Comparison of ENCODE assay signal across 8 cellular contexts in genomic region chr1:185734929-185735666, GRCh38. TPM values are rescaled to one million over a fixed set of nuclear protein-coding genes. Genes with fewer than 3 reads are reported as not detected.
DNase-seq lines count a peak whose midpoint lies in the region; ATAC-seq, FAIRE-seq and TF ChIP-seq lines count a peak whose summit lies in the region.

No MANE protein-coding gene starts in this region.

- FAIRE-seq in H1 (lab: Jason Lieb, UNC): peak; percentile 32

- H3K79me2 ChIP-seq in H1 (ENCODE audit: control insufficient read depth in 1 of 2, insufficient read depth in 2 of 2, low read length in 2 of 2): no peaks in the 10 kb centered on the region

- DNase-seq in CD4-positive, alpha-beta T cell: no peak
- DNase-seq in H1 (ENCODE audit: low read depth in 1 of 2, low spot score in 2 of 2) (no peak), nephron progenitor cell (no peak), GF-D8 (lab: John Stamatoyannopoulos, UW) (no peak), NAMALWA (ENCODE audit: low spot score) (no peak)

- no peak overlapping the region for H3K4ac ChIP-seq in H1 (replicated peaks; ENCODE audit: insufficient read length, low read depth, low read length)

- H2BK12ac ChIP-seq in H1 (ENCODE audit: low read depth, low read length): no peak overlapping the region

- peaks cover 17% of the 10 kb centered on the region for H3K4me1 Mint-ChIP-seq in CD4-positive, alpha-beta T cell (ENCODE audit: low read depth)
- peaks cover 49% of the 10 kb centered on the region for H3K4me1 Mint-ChIP-seq in nephron progenitor cell

- CTCF ChIA-PET in CD4-positive, alpha-beta T cell (lab: Charles Lee): no interaction called here
- CTCF ChIA-PET in H1 (lab: Charles Lee; ENCODE audit: partially characterized antibody): interaction anchor here (1.6 to 3.2 kb wide), 4 partner anchors 15 to 477 kb away, joined by 4 to 40 read pairs (median 8); no protein-coding TSS in a partner anchor

- H3K9me3 ChIP-seq in CD4-positive, alpha-beta T cell (ENCODE audit: control insufficient read depth, low read length): peaks cover 18% of the 10 kb centered on the region
- no peaks in the 10 kb centered on the region for H3K9me3 ChIP-seq in HUES64 (ENCODE audit: insufficient read depth, low read depth, low read length)
- no peaks in the 10 kb centered on the region for H3K9me3 ChIP-seq in H1 (ENCODE audit: insufficient read depth in 2 of 2, low read depth in 1 of 2, low read length in 1 of 2)

- H3K9ac ChIP-seq in HUES64 (ENCODE audit: low read depth, low read length) (peak overlapping the region; percentile 67; the same call in 1 of the 2 replicates), H1 (replicated peaks in 1 of 4; ENCODE audit: extremely low read depth in 1 of 4, low read depth in 3 of 4, low read length in 3 of 4) (peak overlapping the region in 1 of 4 experiments; percentile 43; a peak in 1 of 7 replicates)

- no peak overlapping the region for H2AK5ac ChIP-seq in H1 (ENCODE audit: low read depth, low read length)

- peak overlapping the region; percentile 78 for H3K4me2 ChIP-seq in H1 (ENCODE audit: insufficient read depth in 1 of 2, low read depth in 2 of 2, low read length in 2 of 2)

- POLR2A ChIA-PET in CD4-positive, alpha-beta T cell (lab: Charles Lee): no interaction called here
- POLR2A ChIA-PET in H1 (lab: Charles Lee; ENCODE audit: partially characterized antibody): interaction anchor here (1.0 kb wide), 1 partner anchor 8 kb away, joined by 3 read pairs; no protein-coding TSS in a partner anchor

- H3K23ac ChIP-seq in H1 (ENCODE audit: insufficient read length): no peak overlapping the region

- no peak overlapping the region for H3K14ac ChIP-seq in H1 (ENCODE audit: insufficient read length)

- H3K27ac Mint-ChIP-seq in CD4-positive, alpha-beta T cell: no peak overlapping the region
- peak overlapping the region; percentile 98 for H3K27ac Mint-ChIP-seq in nephron progenitor cell

- H3K4me3 Mint-ChIP-seq in CD4-positive, alpha-beta T cell: peak overlapping the region; percentile 49
- H3K4me3 Mint-ChIP-seq in nephron progenitor cell: peak overlapping the region; percentile 94

- H3K4me1 ChIP-seq in HUES64 (ENCODE audit: insufficient read depth, low read length) (peaks cover 11% of the 10 kb centered on the region), H1 (replicated peaks in 1 of 4; ENCODE audit: control insufficient read depth in 3 of 4, insufficient read depth in 4 of 4, low read length in 3 of 4) (peaks cover 2 to 6% (median 4%) of the 10 kb centered on the region in 4 experiments; a peak in 6 of 7 replicates)

- no peak overlapping the region for H4K91ac ChIP-seq in H1 (replicated peaks; ENCODE audit: insufficient read length, low read length)

- TF ChIP-seq POLR2A in H1 (IDR thresholded peaks at IDR 0.05; ENCODE audit: control extremely low read depth in 1 of 2, low read depth in 2 of 2, low read length in 2 of 2): no peak

- no peak overlapping the region for H2BK5ac ChIP-seq in H1 (ENCODE audit: low read depth, low read length)

- H3K4me3 ChIP-seq in HUES64 (ENCODE audit: low read length): peak overlapping the region; percentile 69
- H3K4me3 ChIP-seq in H1 (ENCODE audit: extremely low read depth in 1 of 4, insufficient read depth in 2 of 4, low read depth in 3 of 4, low read length in 4 of 4): peak overlapping the region; percentile 58 to 81 (median 68); a peak in 7 of 8 replicates

- no peak overlapping the region for H3K27ac ChIP-seq in CD4-positive, alpha-beta T cell (ENCODE audit: low read depth, low read length)
- H3K27ac ChIP-seq in HUES64 (ENCODE audit: low read depth, low read length) (no peak overlapping the region), H1 (ENCODE audit: low read depth, low read length) (no peak overlapping the region)

- WGBS in HUES64: 60% methylated on average over 9 of the region's 9 CpGs
- WGBS in H1 (ENCODE audit: extremely low coverage in 1 of 2, insufficient coverage in 1 of 2, insufficient read length in 1 of 2, insufficient replicate concordance in 2 of 2, low coverage in 1 of 2, low lambda C conversion rate in 2 of 2, missing lambda C conversion rate in 1 of 2), 2 experiments: 55% methylated on average over 9 of the region's 9 CpGs; no CpG with 5 or more reads in 1 of the 2 experiments

- H2AFZ ChIP-seq in H1 (ENCODE audit: low read length): peak overlapping the region; percentile 76; the same call in 1 of the 2 replicates

- H3K23me2 ChIP-seq in H1 (ENCODE audit: low read depth, low read length): peaks cover 3% of the 10 kb centered on the region; the same call in 1 of the 2 replicates

- no peak for TF ChIP-seq EP300 in H1 (IDR thresholded peaks at IDR 0.05; ENCODE audit: borderline replicate concordance in 1 of 2, low read depth in 2 of 2, low read length in 2 of 2)

- H4K8ac ChIP-seq in H1 (ENCODE audit: extremely low read depth, insufficient read depth, low read length): no peak overlapping the region

- peaks cover 44% of the 10 kb centered on the region for H3K27me3 ChIP-seq in CD4-positive, alpha-beta T cell (ENCODE audit: control insufficient read depth, insufficient read depth, low read length)
- H3K27me3 ChIP-seq in HUES64 (ENCODE audit: insufficient read depth, low read length) (peaks cover 16% of the 10 kb centered on the region), H1 (replicated peaks in 1 of 4; ENCODE audit: control insufficient read depth in 3 of 4, extremely low read depth in 1 of 4, insufficient read depth in 3 of 4, low read length in 3 of 4) (no peaks in the 10 kb centered on the region; a peak in 2 of 7 replicates)

- peak overlapping the region; percentile 32 for H3K56ac ChIP-seq in H1 (replicated peaks; ENCODE audit: insufficient read length, low read depth, low read length)

- H3K18ac ChIP-seq in H1 (ENCODE audit: extremely low read depth, low read length): no peak overlapping the region

- peaks cover 7% of the 10 kb centered on the region for H3K9me3 Mint-ChIP-seq in CD4-positive, alpha-beta T cell
- peaks cover 40% of the 10 kb centered on the region for H3K9me3 Mint-ChIP-seq in nephron progenitor cell

- H3K36me3 Mint-ChIP-seq in CD4-positive, alpha-beta T cell (ENCODE audit: low read depth): no peaks in the 10 kb centered on the region
- peaks cover 45% of the 10 kb centered on the region for H3K36me3 Mint-ChIP-seq in nephron progenitor cell (ENCODE audit: low read depth)

- H4K20me1 ChIP-seq in H1 (replicated peaks in 1 of 2; ENCODE audit: control insufficient read depth in 1 of 2, insufficient read depth in 2 of 2, low read length in 2 of 2): no peaks in the 10 kb centered on the region

- no peak for TF ChIP-seq RAD21 in H1 (IDR thresholded peaks at IDR 0.05 in 1 of 2, conservative IDR thresholded peaks at IDR 0.05 in 1 of 2; ENCODE audit: low read depth in 2 of 2, low read length in 2 of 2)

- no peak overlapping the region for H4K5ac ChIP-seq in H1 (ENCODE audit: insufficient read length, low read depth, low read length)

- no peaks in the 10 kb centered on the region for H3K79me1 ChIP-seq in H1 (ENCODE audit: low read depth, low read length)

- H2BK120ac ChIP-seq in H1 (replicated peaks; ENCODE audit: low read depth, low read length): no peak overlapping the region

- no peak overlapping the region for H2BK20ac ChIP-seq in H1 (ENCODE audit: low read length)

- peaks cover 73% of the 10 kb centered on the region for H3K27me3 Mint-ChIP-seq in CD4-positive, alpha-beta T cell
- peaks cover under 1% of the 10 kb centered on the region for H3K27me3 Mint-ChIP-seq in nephron progenitor cell (ENCODE audit: low read depth, poor library complexity)

- no peak for ATAC-seq in CD4-positive, alpha-beta T cell (ENCODE audit: poor library complexity)
- ATAC-seq in HG03135 (IDR thresholded peaks at IDR 0.05; ENCODE audit: unreplicated experiment): no peak
- ATAC-seq in GM19035 (IDR thresholded peaks at IDR 0.05; ENCODE audit: unreplicated experiment): no peak

- no peaks in the 10 kb centered on the region for H3K36me3 ChIP-seq in HUES64 (ENCODE audit: insufficient read depth, low read length)
- H3K36me3 ChIP-seq in H1 (ENCODE audit: control insufficient read depth in 2 of 4, insufficient read depth in 4 of 4, low read length in 3 of 4): no peaks in the 10 kb centered on the region; a peak in 1 of 8 replicates

- no peak for TF ChIP-seq CTCF in CD4-positive, alpha-beta T cell (IDR thresholded peaks at IDR 0.05)
- TF ChIP-seq CTCF in H1 (IDR thresholded peaks at IDR 0.05; ENCODE audit: control extremely low read depth in 1 of 3, insufficient read depth in 1 of 3, low read depth in 1 of 3, low read length in 3 of 3) (no peak), nephron progenitor cell (IDR thresholded peaks at IDR 0.05) (no peak)

- intact Hi-C loops in CD4-positive, alpha-beta T cell (cut with DNase I, micrococcal nuclease): no loop called here

- no peak overlapping the region for H2BK15ac ChIP-seq in H1 (ENCODE audit: low read length)

TF ChIP-seq in H1, 55 proteins besides CTCF, POLR2A, EP300 and RAD21:
- no peak for TF ChIP-seq RBBP5 (IDR thresholded peaks at IDR 0.05; ENCODE audit: borderline replicate concordance, low read depth, low read length)

RNA-seq across cellular contexts. Expression of gene HMCN1, which starts 0.9 kb away (rescaled TPM):
- total RNA-seq in CD4-positive, alpha-beta T cell: under 1 TPM; 0.14 TPM
- polyA plus RNA-seq in HUES64 (2013, experiment 1 of 2): 3.0 TPM
- polyA plus RNA-seq in HUES64 (2013, experiment 2 of 2): 6.0 TPM
- total RNA-seq in H1 (2021; fragmentation: NEBNext Ultra II Directional; extraction: Animal tissue kit (Norgen Biotek cat#: 25700)): 14.4 and 14.6 TPM in 2 replicates
- 9.0 and 13.8 TPM in 2 replicates for polyA plus RNA-seq in H1 (2011; rRNA removed)
- polyA plus RNA-seq in H1 (2011; cell fraction: cytosol; rRNA removed): 15.4 TPM
- polyA plus RNA-seq in H1 (2011; cell fraction: nucleus; rRNA removed): 28.7 TPM
- 10.9 to 12.7 TPM (median 11.7 TPM) in 4 replicates for polyA plus RNA-seq in H1 (2012, experiment 1 of 2)
- 0.21 TPM for polyA plus RNA-seq in H1 (2012, experiment 2 of 2)
- polyA plus RNA-seq in H1 (2013, experiment 1 of 2): 13.7 TPM
- 9.6 TPM for polyA plus RNA-seq in H1 (2013, experiment 2 of 2)
- 37.9 and 68.7 TPM in 2 replicates for polyA minus RNA-seq in H1 (2011; rRNA and poly(A)+ RNA removed)
- 11.5 TPM for polyA minus RNA-seq in H1 (2011; cell fraction: cytosol; rRNA and poly(A)+ RNA removed)
- 36.6 TPM for polyA minus RNA-seq in H1 (2011; cell fraction: nucleus; rRNA and poly(A)+ RNA removed)

Comparison
In these comparisons a context has a peak if more than half of its experiments do, and no peak if none do; other contexts are left out.
1. RNA of gene HMCN1, which starts 0.9 kb away (total RNA-seq): 14.4 to 14.6 TPM in H1; 0.14 TPM in CD4-positive, alpha-beta T cell; every median in the first group is over 10 times any median in the second.